ENCODE assay signal across 24 cellular contexts in genomic region chr10:12391191-12391590, GRCh38. TPM values are rescaled to one million over a fixed set of nuclear protein-coding genes. Genes with fewer than 3 reads are reported as not detected.
A peak's percentile ranks its signal among the peaks of the same experiment; 100 is the strongest.
DNase-seq lines count a peak whose midpoint lies in the region; ATAC-seq, FAIRE-seq and TF ChIP-seq lines count a peak whose summit lies in the region.
"Had no signal": no experiment of that assay in that cellular context is flagged by ENCODE, and none has a peak within 500 bp of the region (broad histone marks: within the 10 kb centered on the region; RNA-seq: fewer than 3 reads in every experiment).

No MANE protein-coding gene starts in this region.

- FAIRE-seq in astrocyte (lab: Jason Lieb, UNC), result no peak
- FAIRE-seq: GM18507, RCC 7860 had no signal

- no peaks in the 10 kb centered on the region for H3K9me3 Mint-ChIP-seq in astrocyte (ENCODE audit: unreplicated experiment)
- H3K9me3 Mint-ChIP-seq in stimulated activated memory B cell treated with anti-CD40 and anti-IgM and Interleukin-4, amounts not matched to agents 10 μg/mL and 1 μg/mL and 100 μg/mL, for 72 hours, result no peaks in the 10 kb centered on the region
- H3K9me3 Mint-ChIP-seq in activated CD8-positive, alpha-beta memory T cell treated with anti-CD3 and anti-CD28 coated beads, Interleukin-2, amount 10 ng/mL, durations not matched to agents 7 days and 5 days (ENCODE audit: low read depth), result no peaks in the 10 kb centered on the region

- no peaks in the 10 kb centered on the region for H3K9me3 ChIP-seq in astrocyte (ENCODE audit: insufficient read depth, low read depth, low read length)
- no peaks in the 10 kb centered on the region for H3K9me3 ChIP-seq in gastroesophageal sphincter
- H3K9me3 ChIP-seq: adrenal gland, suprapubic skin had no signal

- no peaks in the 10 kb centered on the region for H3K27me3 ChIP-seq in astrocyte (ENCODE audit: insufficient read depth, low read length)
- H3K27me3 ChIP-seq in gastroesophageal sphincter, result no peaks in the 10 kb centered on the region
- H3K27me3 ChIP-seq: adrenal gland, suprapubic skin had no signal

- H3K4me1 Mint-ChIP-seq in astrocyte (ENCODE audit: low read depth, unreplicated experiment), result peaks cover 8% of the 10 kb centered on the region
- peaks cover 60% of the 10 kb centered on the region for H3K4me1 Mint-ChIP-seq in stimulated activated memory B cell treated with anti-CD40 and anti-IgM and Interleukin-4, amounts not matched to agents 10 μg/mL and 1 μg/mL and 100 μg/mL, for 72 hours
- H3K4me1 Mint-ChIP-seq in activated CD8-positive, alpha-beta memory T cell treated with anti-CD3 and anti-CD28 coated beads, Interleukin-2, amount 10 ng/mL, durations not matched to agents 7 days and 5 days, result no peaks in the 10 kb centered on the region

- H3K4me3 Mint-ChIP-seq in astrocyte (ENCODE audit: unreplicated experiment), result no peak overlapping the region
- no peak overlapping the region for H3K4me3 Mint-ChIP-seq in stimulated activated memory B cell treated with anti-CD40 and anti-IgM and Interleukin-4, amounts not matched to agents 10 μg/mL and 1 μg/mL and 100 μg/mL, for 72 hours
- no peak overlapping the region for H3K4me3 Mint-ChIP-seq in activated CD8-positive, alpha-beta memory T cell treated with anti-CD3 and anti-CD28 coated beads, Interleukin-2, amount 10 ng/mL, durations not matched to agents 7 days and 5 days
- H3K4me3 Mint-ChIP-seq: CD4-positive, CD25-positive, alpha-beta regulatory T cell had no signal

- WGBS in gastroesophageal sphincter (ENCODE audit: low coverage in 1 of 2), 2 donors, result 22 to 29% methylated on average over 6 of the region's 6 CpGs

- peak; percentile 11 for DNase-seq in GM03348 (ENCODE audit: low spot score)
- DNase-seq in astrocyte (ENCODE audit: low read depth), result peak; percentile 92
- no peak for DNase-seq in DMS153 treated with DMSO at 0.1 percent for 48 hours (lab: John Stamatoyannopoulos, UW; ENCODE audit: unreplicated experiment)
- no peak for DNase-seq in activated naive CD4-positive, alpha-beta T cell (lab: John Stamatoyannopoulos, UW)
- DNase-seq in GOT3 (lab: John Stamatoyannopoulos, UW), result no peak
- DNase-seq in activated CD8-positive, alpha-beta memory T cell treated with anti-CD3 and anti-CD28 coated beads, Interleukin-2, amount 10 ng/mL, durations not matched to agents 7 days and 5 days, result no peak
- DNase-seq: activated CD4-positive, alpha-beta T cell treated with anti-CD3 and anti-CD28 coated beads, Interleukin-2, amount 50 U/mL, for 4 hours; activated gamma-delta T cell treated with Interleukin-2 at 50 U/mL for 16 hours; CD4-positive, CD25-positive, alpha-beta regulatory T cell; effector memory CD4-positive, alpha-beta T cell; HCEC 1CT; kidney glomerular epithelial cell; MM.1S; NCI-H1436; NCI-H524 had no signal

- H3K27ac Mint-ChIP-seq in astrocyte (ENCODE audit: unreplicated experiment), result no peak overlapping the region
- H3K27ac Mint-ChIP-seq in stimulated activated memory B cell treated with anti-CD40 and anti-IgM and Interleukin-4, amounts not matched to agents 10 μg/mL and 1 μg/mL and 100 μg/mL, for 72 hours, result peak overlapping the region; percentile 31
- H3K27ac Mint-ChIP-seq in activated CD8-positive, alpha-beta memory T cell treated with anti-CD3 and anti-CD28 coated beads, Interleukin-2, amount 10 ng/mL, durations not matched to agents 7 days and 5 days, result no peak overlapping the region

- H3K79me2 ChIP-seq in astrocyte (ENCODE audit: insufficient read depth, low read length), result peaks cover 47% of the 10 kb centered on the region
- H3K79me2 ChIP-seq: parathyroid adenoma had no signal

- TF ChIP-seq CTCF in astrocyte (IDR thresholded peaks at IDR 0.05; ENCODE audit: insufficient read depth, low read depth, low read length), result no peak
- no peak for TF ChIP-seq CTCF in gastroesophageal sphincter (IDR thresholded peaks at IDR 0.05)

- peak overlapping the region; percentile 60 for H3K4me2 ChIP-seq in astrocyte (ENCODE audit: low read length)

- CTCF ChIA-PET in activated CD8-positive, alpha-beta memory T cell treated with anti-CD3 and anti-CD28 coated beads, Interleukin-2, amount 10 ng/mL, durations not matched to agents 7 days and 5 days (lab: Charles Lee), result interaction anchor here (0.6 to 1.8 kb wide), 2 partner anchors 40 to 127 kb away, joined by 3 read pairs; no protein-coding TSS in a partner anchor

- H3K27ac ChIP-seq in astrocyte (ENCODE audit: low read depth, low read length), result peak overlapping the region; percentile 83
- H3K27ac ChIP-seq in gastroesophageal sphincter, result peak overlapping the region in 3 of 4 donors; percentile 38 to 53 (median 43)
- H3K27ac ChIP-seq: parathyroid adenoma, SK-N-MC, suprapubic skin had no signal

- TF ChIP-seq EP300 in gastroesophageal sphincter (IDR thresholded peaks at IDR 0.05), result no peak

- H3K4me1 ChIP-seq in astrocyte (ENCODE audit: insufficient read depth, low read length) (peaks cover 23% of the 10 kb centered on the region), gastroesophageal sphincter (peaks cover 3 to 42% (median 8%) of the 10 kb centered on the region in 3 donors)
- H3K4me1 ChIP-seq: parathyroid adenoma had no signal

- H3K4me3 ChIP-seq in astrocyte (ENCODE audit: insufficient read depth, low read depth, low read length) (no peak overlapping the region), gastroesophageal sphincter (no peak overlapping the region)
- H3K4me3 ChIP-seq: adrenal gland, SK-N-MC, suprapubic skin had no signal

- H4K20me1 ChIP-seq in astrocyte (ENCODE audit: insufficient read depth, low read length), result peaks cover 12% of the 10 kb centered on the region

- no peaks in the 10 kb centered on the region for H3K27me3 Mint-ChIP-seq in astrocyte (ENCODE audit: low read depth, unreplicated experiment)
- H3K27me3 Mint-ChIP-seq in stimulated activated memory B cell treated with anti-CD40 and anti-IgM and Interleukin-4, amounts not matched to agents 10 μg/mL and 1 μg/mL and 100 μg/mL, for 72 hours, result no peaks in the 10 kb centered on the region
- H3K27me3 Mint-ChIP-seq in activated CD8-positive, alpha-beta memory T cell treated with anti-CD3 and anti-CD28 coated beads, Interleukin-2, amount 10 ng/mL, durations not matched to agents 7 days and 5 days, result no peaks in the 10 kb centered on the region
- H3K27me3 Mint-ChIP-seq: CD4-positive, CD25-positive, alpha-beta regulatory T cell had no signal

- peak overlapping the region; percentile 49 for H3K9ac ChIP-seq in astrocyte (ENCODE audit: low read length)
- H3K9ac ChIP-seq: parathyroid adenoma had no signal

- no peak for ATAC-seq in gastroesophageal sphincter
- no peak for ATAC-seq in stimulated activated memory B cell treated with anti-CD40 and anti-IgM and Interleukin-4, amounts not matched to agents 10 μg/mL and 1 μg/mL and 100 μg/mL, for 72 hours
- no peak for ATAC-seq in activated CD8-positive, alpha-beta memory T cell treated with anti-CD3 and anti-CD28 coated beads, Interleukin-2, amount 10 ng/mL, durations not matched to agents 7 days and 5 days
- ATAC-seq: esophagus mucosa had no signal

- H2AFZ ChIP-seq in astrocyte (ENCODE audit: low read depth, low read length), result no peak overlapping the region
- H2AFZ ChIP-seq: parathyroid adenoma had no signal

- TF ChIP-seq POLR2A in gastroesophageal sphincter (IDR thresholded peaks at IDR 0.05), result no peak

- peaks cover 10% of the 10 kb centered on the region for H3K36me3 Mint-ChIP-seq in astrocyte (ENCODE audit: low read depth, unreplicated experiment)
- H3K36me3 Mint-ChIP-seq in stimulated activated memory B cell treated with anti-CD40 and anti-IgM and Interleukin-4, amounts not matched to agents 10 μg/mL and 1 μg/mL and 100 μg/mL, for 72 hours, result peaks cover 5% of the 10 kb centered on the region
- peaks cover under 1% of the 10 kb centered on the region for H3K36me3 Mint-ChIP-seq in activated CD8-positive, alpha-beta memory T cell treated with anti-CD3 and anti-CD28 coated beads, Interleukin-2, amount 10 ng/mL, durations not matched to agents 7 days and 5 days
- H3K36me3 Mint-ChIP-seq: CD4-positive, CD25-positive, alpha-beta regulatory T cell had no signal

- H3K36me3 ChIP-seq in astrocyte (ENCODE audit: insufficient read depth, low read length) (no peaks in the 10 kb centered on the region), gastroesophageal sphincter (no peaks in the 10 kb centered on the region)
- H3K36me3 ChIP-seq: adrenal gland, suprapubic skin had no signal

RNA-seq across cellular contexts. Expression of gene CAMK1D, which starts 41.8 kb away (rescaled TPM):
- total RNA-seq in astrocyte (23.6 and 27.4 TPM in 2 replicates), gastroesophageal sphincter (10 to 100 TPM; 11.6 to 18.3 (median 15.3) TPM)
- 1 to 10 TPM; 2.4 to 2.8 TPM for total RNA-seq in activated CD8-positive, alpha-beta memory T cell treated with anti-CD3 and anti-CD28 coated beads, Interleukin-2, amount 10 ng/mL, durations not matched to agents 7 days and 5 days

Comparison
In these comparisons a context has a peak if more than half of its experiments do, and no peak if none do; other contexts are left out.
1. DNase-seq: peak in GM03348 (single experiment) and astrocyte (single experiment); none in DMS153 treated with DMSO at 0.1 percent for 48 hours (single experiment), activated naive CD4-positive, alpha-beta T cell (0 of 4), GOT3 (single experiment) and activated CD8-positive, alpha-beta memory T cell treated with anti-CD3 and anti-CD28 coated beads, Interleukin-2, amount 10 ng/mL, durations not matched to agents 7 days and 5 days (single experiment).